In the genomic region with DNA sequence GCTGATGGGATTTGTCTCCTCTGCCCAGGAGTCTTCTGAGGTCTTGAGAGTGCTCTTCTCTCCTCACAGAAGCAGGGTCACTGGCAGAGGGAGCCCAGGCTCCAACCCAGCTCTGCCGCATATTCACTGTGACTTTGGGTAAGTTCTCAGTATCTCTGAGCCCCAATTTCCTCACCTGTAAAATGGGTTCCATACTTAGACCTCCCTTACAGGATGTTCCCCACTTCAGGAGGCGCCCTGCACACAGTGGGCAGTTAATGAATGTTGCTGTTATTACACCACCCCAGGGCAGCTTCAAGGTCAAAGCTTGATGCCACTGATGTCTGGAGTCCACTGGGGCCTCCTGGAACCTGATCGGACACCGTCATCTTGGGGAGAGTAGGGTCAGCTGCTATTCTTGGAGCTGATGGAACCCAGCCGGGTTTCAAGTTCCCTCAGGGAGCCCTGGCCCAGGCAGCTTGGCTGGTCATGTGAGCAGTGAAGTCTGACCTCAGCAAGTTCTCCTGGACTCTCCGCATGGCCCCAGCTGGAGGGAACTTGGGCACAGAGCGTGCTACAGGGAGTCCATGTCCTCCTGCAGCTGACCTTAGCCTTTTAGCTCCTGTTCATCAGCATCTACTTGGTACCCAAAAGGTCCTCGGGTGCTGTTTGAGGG, we compare ENCODE assay signal across 21 cellular contexts. TPM values are rescaled to one million over a fixed set of nuclear protein-coding genes. Genes with fewer than 3 reads are reported as not detected.
A peak's percentile ranks its signal among the peaks of the same experiment; 100 is the strongest.
DNase-seq lines count a peak whose midpoint lies in the region; ATAC-seq and TF ChIP-seq lines count a peak whose summit lies in the region.
"Had no signal": no experiment of that assay in that cellular context is flagged by ENCODE, and none has a peak within 500 bp of the region (broad histone marks: within the 10 kb centered on the region; RNA-seq: fewer than 3 reads in every experiment).

No MANE protein-coding gene starts in this region.

- TF ChIP-seq CTCF in adrenal gland (IDR thresholded peaks at IDR 0.05) (no peak), left ventricle myocardium inferior (IDR thresholded peaks at IDR 0.05; ENCODE audit: borderline replicate concordance) (no peak), testis (IDR thresholded peaks at IDR 0.05) (no peak)

- H3K36me3 ChIP-seq in adrenal gland (replicated peaks in 1 of 2), result no peaks in the 10 kb centered on the region
- H3K36me3 ChIP-seq in left ventricle myocardium inferior, result no peaks in the 10 kb centered on the region
- H3K36me3 ChIP-seq in testis (ENCODE audit: low read depth, missing control alignments), result no peaks in the 10 kb centered on the region
- H3K36me3 ChIP-seq: MG63, suprapubic skin had no signal

- H3K4me1 ChIP-seq in adrenal gland (replicated peaks in 1 of 2), result peaks cover 0 to 18% of the 10 kb centered on the region in 2 donors
- H3K4me1 ChIP-seq in left ventricle myocardium inferior, result peaks cover 23% of the 10 kb centered on the region
- H3K4me1 ChIP-seq in testis, result no peaks in the 10 kb centered on the region
- H3K4me1 ChIP-seq: suprapubic skin had no signal

- H3K4me3 ChIP-seq in adrenal gland (no peak overlapping the region), left ventricle myocardium inferior (no peak overlapping the region), testis (no peak overlapping the region)
- H3K4me3 ChIP-seq: body of pancreas, MG63, suprapubic skin had no signal

- WGBS in adrenal gland, 4 donors, result 72 to 78% (median 76%) methylated on average over 5 to 8 of the region's 8 CpGs
- WGBS in testis, 2 donors, result 58 to 64% methylated on average over 7 to 8 of the region's 8 CpGs

- TF ChIP-seq POLR2A in adrenal gland (IDR thresholded peaks at IDR 0.05) (no peak), testis (IDR thresholded peaks at IDR 0.05) (no peak)

- DNase-seq in adrenal gland (peak; percentile 41 to 78 (median 58)), left ventricle myocardium inferior (peak; percentile 78), myocyte (ENCODE audit: low read depth) (peak; percentile 88), testis (peak; percentile 69), GM19240 (ENCODE audit: insufficient read length, low spot score) (no peak), AG08396 (ENCODE audit: low spot score) (no peak), NAMALWA (ENCODE audit: low spot score) (no peak)
- DNase-seq: activated CD4-positive, alpha-beta T cell treated with anti-CD3 and anti-CD28 coated beads, Interleukin-2, amount 50 U/mL, for 1 hour; DMS53; MG63; naive B cell; NCI-H2029; OCI-M1; stimulated activated CD4-positive, alpha-beta T cell treated with anti-CD3 and anti-CD28 coated beads, Interleukin-2, amount 100 ng/mL, for 24 hours had no signal

- H3K27ac ChIP-seq in adrenal gland, result peak overlapping the region in 2 of 5 donors; percentile 48 to 61
- peak overlapping the region; percentile 81 for H3K27ac ChIP-seq in left ventricle myocardium inferior (replicated peaks)
- no peak overlapping the region for H3K27ac ChIP-seq in testis
- H3K27ac ChIP-seq: body of pancreas, suprapubic skin had no signal

- H3K9me3 ChIP-seq in adrenal gland (replicated peaks in 1 of 3) (no peaks in the 10 kb centered on the region), left ventricle myocardium inferior (replicated peaks) (no peaks in the 10 kb centered on the region), testis (no peaks in the 10 kb centered on the region)
- H3K9me3 ChIP-seq: body of pancreas, MG63, suprapubic skin had no signal

- intact Hi-C loops in adrenal gland (cut with DNase I) (no loop called here), left ventricle myocardium inferior (cut with micrococcal nuclease) (no loop called here), testis (cut with DNase I; ENCODE audit: low total_unique reads) (no loop called here)

- no peak for ATAC-seq in HG03045 (IDR thresholded peaks at IDR 0.05; ENCODE audit: unreplicated experiment)
- ATAC-seq: body of pancreas, esophagus mucosa, HCT116 had no signal

- H3K27me3 ChIP-seq in adrenal gland, result no peaks in the 10 kb centered on the region
- no peaks in the 10 kb centered on the region for H3K27me3 ChIP-seq in left ventricle myocardium inferior (ENCODE audit: low read depth)
- H3K27me3 ChIP-seq in testis, result no peaks in the 10 kb centered on the region
- H3K27me3 ChIP-seq: body of pancreas, MG63, suprapubic skin had no signal

RNA-seq across cellular contexts. Expression of a gene that starts 21.8 kb away (rescaled TPM):
- total RNA-seq in adrenal gland, result 10 to 100 TPM in 7 of 8 donors, 1 to 10 TPM in 1; 8.1 to 34.5 (median 13.8) TPM
- 10 to 100 TPM in 1 of 3 donors, 1 to 10 TPM in 2; 3.1 to 18.0 (median 4.3) TPM for polyA plus RNA-seq in adrenal gland
- 18.5 TPM for total RNA-seq in left ventricle myocardium inferior
- 8.4 and 15.8 TPM in 2 replicates for total RNA-seq in myocyte
- 15.1 TPM for polyA plus RNA-seq in myocyte (2012)
- 10 to 100 TPM; 10.0 to 11.5 TPM for total RNA-seq in testis
- polyA plus RNA-seq in testis (ENCODE audit: insufficient read depth, low read depth, low replicate concordance), result 8.7 TPM

RNA-seq across cellular contexts. Expression of a gene that starts 43.4 kb away (rescaled TPM):
- total RNA-seq in adrenal gland, result under 1 TPM in 5 of 8 donors, not detected in 3; 0.40 to 0.79 (median 0.55) TPM
- 1 to 10 TPM in 1 of 3 donors, under 1 TPM in 2; 0.20 to 1.9 (median 0.57) TPM for polyA plus RNA-seq in adrenal gland
- total RNA-seq in left ventricle myocardium inferior, result not detected
- not detected in 2 replicates for total RNA-seq in myocyte
- 0.09 TPM for polyA plus RNA-seq in myocyte (2012)
- total RNA-seq in testis, result 1 to 10 TPM; 4.8 to 5.0 TPM
- polyA plus RNA-seq in testis (ENCODE audit: insufficient read depth, low read depth, low replicate concordance), result 2.2 TPM
- total RNA-seq: body of pancreas, pulmonary artery endothelial cell, SK-MEL-5, suprapubic skin had no signal

RNA-seq across cellular contexts. Expression of a gene that starts 49.9 kb away (rescaled TPM):
- total RNA-seq in adrenal gland (10 to 100 TPM; 34.7 to 63.5 (median 46.6) TPM), left ventricle myocardium inferior (68.3 TPM), myocyte (39.8 and 57.3 TPM in 2 replicates), testis (10 to 100 TPM; 73.1 to 76.6 TPM)
- polyA plus RNA-seq in adrenal gland (10 to 100 TPM in 2 of 3 donors, 1 to 10 TPM in 1; 4.5 to 22.4 (median 11.7) TPM), testis (ENCODE audit: insufficient read depth, low read depth, low replicate concordance) (17.7 TPM)
- 10.2 TPM for polyA plus RNA-seq in myocyte (2012)

Comparison
In these comparisons a context has a peak if more than half of its experiments do, and no peak if none do; other contexts are left out.
1. DNase-seq: peak in adrenal gland (7 of 7), left ventricle myocardium inferior (single experiment), myocyte (single experiment) and testis (single experiment); none in GM19240 (single experiment), AG08396 (single experiment) and NAMALWA (single experiment).